Comparison of ENCODE assay signal across 8 cellular contexts in the genomic region with DNA sequence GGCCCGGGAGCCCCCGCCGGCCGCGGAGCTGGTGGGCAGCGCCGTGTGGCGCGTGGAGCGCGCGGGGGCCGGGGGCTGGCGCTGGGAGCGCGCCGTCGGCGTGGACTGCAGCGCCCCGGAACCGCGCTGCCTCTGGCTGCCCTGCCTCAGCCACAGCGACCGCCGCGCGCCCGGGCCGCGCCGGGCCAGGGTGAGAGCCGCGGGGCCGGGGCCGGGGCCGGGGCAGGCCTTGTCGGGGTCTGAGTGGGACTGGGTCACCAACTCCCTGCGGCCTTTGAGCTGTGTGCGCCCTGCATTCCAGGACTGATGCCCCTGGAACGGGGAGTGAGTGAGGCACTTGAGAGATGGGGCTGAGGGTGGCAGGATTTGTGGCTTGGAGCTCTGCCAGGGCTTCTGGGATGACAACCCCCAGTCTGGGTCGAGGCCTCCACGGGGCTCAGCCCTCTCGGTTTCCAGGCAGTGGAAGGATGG. TPM values are rescaled to one million over a fixed set of nuclear protein-coding genes. Genes with fewer than 3 reads are reported as not detected.
DNase-seq lines count a peak whose midpoint lies in the region; ATAC-seq and TF ChIP-seq lines count a peak whose summit lies in the region.

No MANE protein-coding gene starts in this region.

- no peaks in the 10 kb centered on the region for H3K9me2 ChIP-seq in PC-3 (replicated peaks; ENCODE audit: low read length)

- DNase-seq in DND-41, result peak; percentile 69
- peak; percentile 44 for DNase-seq in PC-3
- no peak for DNase-seq in left colon
- DNase-seq in GM19238 (ENCODE audit: insufficient read length, low spot score), result no peak
- no peak for DNase-seq in central memory CD4-positive, alpha-beta T cell
- DNase-seq in left lobe of liver (ENCODE audit: low spot score), result no peak

- no peaks in the 10 kb centered on the region for H3K9me3 ChIP-seq in DND-41 (ENCODE audit: insufficient read depth, low read length, severe bottlenecking)
- no peaks in the 10 kb centered on the region for H3K9me3 ChIP-seq in PC-3 (ENCODE audit: low read length)
- H3K9me3 ChIP-seq in esophagus (ENCODE audit: control insufficient read depth in 2 of 2, insufficient read depth in 1 of 2, low read depth in 1 of 2, low read length in 1 of 2), result no peaks in the 10 kb centered on the region
- no peaks in the 10 kb centered on the region for H3K9me3 ChIP-seq in parathyroid adenoma (ENCODE audit: control insufficient read depth, low read length)

- H3K4me3 ChIP-seq in DND-41 (ENCODE audit: low read depth in 1 of 2, low read length in 2 of 2), result no peak overlapping the region
- peak overlapping the region; percentile 47; the same call in 1 of the 2 replicates for H3K4me3 ChIP-seq in PC-3 (ENCODE audit: low read length)
- H3K4me3 ChIP-seq in esophagus (ENCODE audit: low read depth in 1 of 2, low read length in 2 of 2), result peak overlapping the region; percentile 58 to 84
- no peak overlapping the region for H3K4me3 ChIP-seq in parathyroid adenoma (ENCODE audit: low read depth, low read length)

- POLR2A ChIA-PET in PC-3 (lab: Charles Lee; ENCODE audit: unreplicated experiment), result no interaction called here

- peaks cover 58% of the 10 kb centered on the region for H3K4me1 ChIP-seq in DND-41 (ENCODE audit: insufficient read depth, low read length)
- H3K4me1 ChIP-seq in PC-3 (ENCODE audit: insufficient read depth, low read length), result peaks cover 14% of the 10 kb centered on the region
- peaks cover 18 to 54% of the 10 kb centered on the region in 2 donors for H3K4me1 ChIP-seq in esophagus (ENCODE audit: control insufficient read depth in 2 of 2, insufficient read depth in 2 of 2, low read length in 1 of 2)
- H3K4me1 ChIP-seq in parathyroid adenoma, result peaks cover 4% of the 10 kb centered on the region

- intact Hi-C loops in PC-3 (cut with micrococcal nuclease), result no loop called here
- intact Hi-C loops in left colon (cut with DNase I, micrococcal nuclease), result no loop called here

- H4K20me1 ChIP-seq in DND-41 (ENCODE audit: insufficient read depth, low read length) (peaks cover 89% of the 10 kb centered on the region), PC-3 (ENCODE audit: low read length) (no peaks in the 10 kb centered on the region)

- 1 to 3% methylated on average over 43 to 44 of the region's 44 CpGs for WGBS in esophagus, 2 donors

- H3K36me3 ChIP-seq in DND-41 (ENCODE audit: insufficient read depth, low read length) (peaks cover 19% of the 10 kb centered on the region), PC-3 (ENCODE audit: low read depth, low read length) (no peaks in the 10 kb centered on the region), esophagus (ENCODE audit: control insufficient read depth in 2 of 2, insufficient read depth in 2 of 2, low read length in 1 of 2) (peaks cover 10 to 11% of the 10 kb centered on the region in 2 donors), parathyroid adenoma (ENCODE audit: control insufficient read depth, insufficient read depth, low read length) (no peaks in the 10 kb centered on the region)

- H2AFZ ChIP-seq in DND-41 (ENCODE audit: low read depth, low read length), result no peak overlapping the region
- peak overlapping the region; percentile 68; the same call in 1 of the 2 replicates for H2AFZ ChIP-seq in PC-3 (ENCODE audit: low read length)
- no peak overlapping the region for H2AFZ ChIP-seq in parathyroid adenoma

- no peaks in the 10 kb centered on the region for H3F3A ChIP-seq in PC-3 (ENCODE audit: low read length, unreplicated experiment)

- no TSS peak for BruUV-seq in PC-3 (replicated peaks; lab: Mats Ljungman, UMichigan)

- H3K9ac ChIP-seq in DND-41 (ENCODE audit: low read depth, low read length) (no peak overlapping the region), PC-3 (ENCODE audit: low read length) (no peak overlapping the region), parathyroid adenoma (no peak overlapping the region)

- H3K27ac ChIP-seq in DND-41 (ENCODE audit: low read length) (peak overlapping the region; percentile 56; the same call in 1 of the 2 replicates), PC-3 (ENCODE audit: low read length) (peak overlapping the region; percentile 76), esophagus (ENCODE audit: low read depth in 2 of 2, low read length in 1 of 2) (peak overlapping the region; percentile 65 to 92), parathyroid adenoma (peak overlapping the region; percentile 24)

- H3K4me2 ChIP-seq in DND-41 (ENCODE audit: insufficient read depth, low read length) (peak overlapping the region; percentile 43), PC-3 (ENCODE audit: low read length) (peak overlapping the region; percentile 80), parathyroid adenoma (ENCODE audit: low read length) (no peak overlapping the region)

- H3K27me3 ChIP-seq in DND-41 (ENCODE audit: insufficient read depth, low read length, poor library complexity), result no peaks in the 10 kb centered on the region
- H3K27me3 ChIP-seq in PC-3 (ENCODE audit: low read length), result no peaks in the 10 kb centered on the region
- H3K27me3 ChIP-seq in esophagus (ENCODE audit: control insufficient read depth in 1 of 2, insufficient read depth in 2 of 2, low read length in 2 of 2), result no peaks in the 10 kb centered on the region
- no peaks in the 10 kb centered on the region for H3K27me3 ChIP-seq in parathyroid adenoma (ENCODE audit: control insufficient read depth, insufficient read depth, low read length)

- ATAC-seq in DND-41 (ENCODE audit: insufficient read depth, low read depth), result peak; percentile 69
- ATAC-seq in PC-3, result peak; percentile 19
- ATAC-seq in left colon, result no peak
- no peak for ATAC-seq in left lobe of liver

- H3K79me2 ChIP-seq in DND-41 (ENCODE audit: insufficient read depth, low read length) (peaks cover 94% of the 10 kb centered on the region), PC-3 (ENCODE audit: low read length) (no peaks in the 10 kb centered on the region), parathyroid adenoma (peaks cover 31% of the 10 kb centered on the region)

- no peak for TF ChIP-seq CTCF in DND-41 (IDR thresholded peaks at IDR 0.05; ENCODE audit: borderline replicate concordance, extremely low read depth, low read length, poor library complexity, severe bottlenecking)
- TF ChIP-seq CTCF in PC-3 (conservative IDR thresholded peaks at IDR 0.05; ENCODE audit: low read depth, low read length), result no peak
- TF ChIP-seq CTCF in parathyroid adenoma (IDR thresholded peaks at IDR 0.05), result no peak

- CTCF ChIA-PET in PC-3 (lab: Charles Lee), result no interaction called here

RNA-seq across cellular contexts. Expression of a gene that starts 25.7 kb away (rescaled TPM):
- total RNA-seq in PC-3 (2014; rRNA removed), result 9.0 and 10.6 TPM in 2 replicates
- polyA plus RNA-seq in esophagus, result 10 to 100 TPM; 36.0 to 45.2 TPM
- total RNA-seq in left colon, result 10 to 100 TPM in 1 of 2 donors, 1 to 10 TPM in 1; 3.9 to 11.3 TPM
- 3.3 TPM for total RNA-seq in left lobe of liver

Comparison
In these comparisons a context has a peak if more than half of its experiments do, and no peak if none do; other contexts are left out.
1. ATAC-seq: peak in DND-41 (single experiment) and PC-3 (single experiment); none in left colon (single experiment) and left lobe of liver (single experiment).
2. DNase-seq: peak in DND-41 (single experiment) and PC-3 (single experiment); none in left colon (0 of 2), GM19238 (single experiment), central memory CD4-positive, alpha-beta T cell (single experiment) and left lobe of liver (single experiment).
3. H3K27ac ChIP-seq: peak in every context shown above with its lines; median percentile 78 in esophagus; 76 in PC-3; 56 in DND-41; 24 in parathyroid adenoma.
4. H3K4me3 ChIP-seq: peak in PC-3 (single experiment) and esophagus (2 of 2); none in DND-41 (0 of 2) and parathyroid adenoma (single experiment).